ENCODE assay signal across 20 cellular contexts in genomic region chr11:128670631-128671030, GRCh38. TPM values are rescaled to one million over a fixed set of nuclear protein-coding genes. Genes with fewer than 3 reads are reported as not detected.
A peak's percentile ranks its signal among the peaks of the same experiment; 100 is the strongest.
DNase-seq lines count a peak whose midpoint lies in the region; ATAC-seq and TF ChIP-seq lines count a peak whose summit lies in the region.
"Had no signal": no experiment of that assay in that cellular context is flagged by ENCODE, and none has a peak within 500 bp of the region (broad histone marks: within the 10 kb centered on the region; RNA-seq: fewer than 3 reads in every experiment).

No MANE protein-coding gene starts in this region.

- WGBS in GM23248 (ENCODE audit: low coverage in 1 of 2, low lambda C conversion rate in 2 of 2, missing lambda C conversion rate in 2 of 2), 2 experiments = 76 to 80% methylated on average over 2 of the region's 2 CpGs

- no peaks in the 10 kb centered on the region for H3K9me2 ChIP-seq in GM23248 (ENCODE audit: insufficient read depth)

- no peaks in the 10 kb centered on the region for H4K20me1 ChIP-seq in BLaER1 treated with 17β-estradiol and CSF1 and Interleukin-3, amounts not matched to agents 10 nM and 100 nM
- no peaks in the 10 kb centered on the region for H4K20me1 ChIP-seq in GM23248 (ENCODE audit: insufficient read depth)

- peaks cover 52 to 88% (median 80%) of the 10 kb centered on the region in 10 experiments for H3K4me1 ChIP-seq in BLaER1 treated with 17β-estradiol and CSF1 and Interleukin-3, amounts not matched to agents 10 nM and 100 nM
- H3K4me1 ChIP-seq in GM23248 (ENCODE audit: insufficient read depth) (peaks cover 21% of the 10 kb centered on the region), vagina (no peaks in the 10 kb centered on the region)
- H3K4me1 ChIP-seq: HAP-1 had no signal

- no peaks in the 10 kb centered on the region for H3K36me3 Mint-ChIP-seq in activated CD4-positive, alpha-beta memory T cell treated with anti-CD3 and anti-CD28 coated beads, Interleukin-2, amount 10 ng/mL, durations not matched to agents 7 days and 5 days (ENCODE audit: low read depth)
- H3K36me3 Mint-ChIP-seq: CD4-positive, alpha-beta memory T cell had no signal

- H3K27me3 Mint-ChIP-seq in activated CD4-positive, alpha-beta memory T cell treated with anti-CD3 and anti-CD28 coated beads, Interleukin-2, amount 10 ng/mL, durations not matched to agents 7 days and 5 days = peaks cover 16% of the 10 kb centered on the region

- in situ Hi-C loops in GM23248 (cut with MboI) = no loop called here

- H3K9me3 Mint-ChIP-seq in activated CD4-positive, alpha-beta memory T cell treated with anti-CD3 and anti-CD28 coated beads, Interleukin-2, amount 10 ng/mL, durations not matched to agents 7 days and 5 days = peaks cover 3% of the 10 kb centered on the region

- peak overlapping the region; percentile 67 to 94 (median 86) for H3K4me2 ChIP-seq in BLaER1 treated with 17β-estradiol and CSF1 and Interleukin-3, amounts not matched to agents 10 nM and 100 nM
- H3K4me2 ChIP-seq in GM23248 (ENCODE audit: unreplicated experiment) = no peak overlapping the region

- H3K9ac ChIP-seq in BLaER1 treated with 17β-estradiol and CSF1 and Interleukin-3, amounts not matched to agents 10 nM and 100 nM = peak overlapping the region in 9 of 11 experiments; percentile 2 to 66 (median 56); a peak in 15 of 22 replicates
- H3K9ac ChIP-seq in GM23248 = no peak overlapping the region

- POLR2A ChIA-PET in activated CD4-positive, alpha-beta memory T cell treated with anti-CD3 and anti-CD28 coated beads, Interleukin-2, amount 10 ng/mL, durations not matched to agents 7 days and 5 days (lab: Charles Lee) = interaction anchor here (0.7 to 1.3 kb wide), 3 partner anchors 12 to 23 kb away, joined by 3 read pairs; partner anchors contain the start of gene FLI1

- peak overlapping the region in 9 of 11 experiments; percentile 37 to 96 (median 78); a peak in 18 of 22 replicates for H3K27ac ChIP-seq in BLaER1 treated with 17β-estradiol and CSF1 and Interleukin-3, amounts not matched to agents 10 nM and 100 nM
- no peak overlapping the region for H3K27ac ChIP-seq in GM23248
- no peak overlapping the region for H3K27ac ChIP-seq in vagina
- H3K27ac ChIP-seq: C4-2B had no signal

- H3K79me2 ChIP-seq in GM23248 (ENCODE audit: insufficient read depth) = no peaks in the 10 kb centered on the region

- peaks cover 4 to 20% (median 16%) of the 10 kb centered on the region in 11 experiments; a peak in 19 of 22 replicates for H3K9me3 ChIP-seq in BLaER1 treated with 17β-estradiol and CSF1 and Interleukin-3, amounts not matched to agents 10 nM and 100 nM (replicated peaks in 1 of 11)
- no peaks in the 10 kb centered on the region for H3K9me3 ChIP-seq in GM23248 (ENCODE audit: low read depth)
- no peaks in the 10 kb centered on the region for H3K9me3 ChIP-seq in vagina
- H3K9me3 ChIP-seq: HAP-1 had no signal

- CTCF ChIA-PET in activated CD4-positive, alpha-beta memory T cell treated with anti-CD3 and anti-CD28 coated beads, Interleukin-2, amount 10 ng/mL, durations not matched to agents 7 days and 5 days (lab: Charles Lee) = interaction anchor here (1.4 to 1.5 kb wide), 3 partner anchors 160 to 513 kb away, joined by 5 to 6 read pairs (median 5); no protein-coding TSS in a partner anchor

- H3K27me3 ChIP-seq in BLaER1 treated with 17β-estradiol and CSF1 and Interleukin-3, amounts not matched to agents 10 nM and 100 nM = no peaks in the 10 kb centered on the region
- H3K27me3 ChIP-seq in GM23248 (replicated peaks; ENCODE audit: insufficient read depth) (no peaks in the 10 kb centered on the region), vagina (no peaks in the 10 kb centered on the region)

- intact Hi-C loops in vagina (cut with DNase I) = no loop called here

- no peak overlapping the region for H2AFZ ChIP-seq in GM23248

- no peaks in the 10 kb centered on the region for H3F3A ChIP-seq in GM23248 (ENCODE audit: insufficient read depth)

- no peaks in the 10 kb centered on the region for H3K36me3 ChIP-seq in BLaER1 treated with 17β-estradiol and CSF1 and Interleukin-3, amounts not matched to agents 10 nM and 100 nM
- H3K36me3 ChIP-seq in GM23248 (ENCODE audit: low read depth) (no peaks in the 10 kb centered on the region), vagina (no peaks in the 10 kb centered on the region)
- H3K36me3 ChIP-seq: HAP-1 had no signal

- no peak for TF ChIP-seq CTCF in fibroblast of the aortic adventitia (IDR thresholded peaks at IDR 0.05; ENCODE audit: insufficient read depth, low read length)
- no peak for TF ChIP-seq CTCF in vagina (IDR thresholded peaks at IDR 0.05)

- no peak overlapping the region for H3K4me3 Mint-ChIP-seq in activated CD4-positive, alpha-beta memory T cell treated with anti-CD3 and anti-CD28 coated beads, Interleukin-2, amount 10 ng/mL, durations not matched to agents 7 days and 5 days
- H3K4me3 Mint-ChIP-seq: B cell; CD4-positive, alpha-beta memory T cell had no signal

- TF ChIP-seq POLR2A in vagina (IDR thresholded peaks at IDR 0.05) = no peak

- no peak for ATAC-seq in HG02870 (IDR thresholded peaks at IDR 0.05; ENCODE audit: unreplicated experiment)

- DNase-seq in GM23248 = peak; percentile 22
- DNase-seq in NCI-H226 = peak; percentile 83
- peak; percentile 50 for DNase-seq in fibroblast of the aortic adventitia (ENCODE audit: low read depth)
- DNase-seq in NAMALWA (ENCODE audit: low spot score) = no peak
- no peak for DNase-seq in activated CD4-positive, alpha-beta memory T cell treated with anti-CD3 and anti-CD28 coated beads, Interleukin-2, amount 10 ng/mL, durations not matched to agents 7 days and 5 days
- DNase-seq in vagina (ENCODE audit: extremely low spot score in 2 of 2) = no peak
- DNase-seq: 8988T; Calu3; CD4-positive, alpha-beta memory T cell; DMS 273 treated with DMSO at 0.1 percent for 48 hours; DMS53; DND-41; GDM1; KG1 had no signal

- no peak overlapping the region for H3K27ac Mint-ChIP-seq in activated CD4-positive, alpha-beta memory T cell treated with anti-CD3 and anti-CD28 coated beads, Interleukin-2, amount 10 ng/mL, durations not matched to agents 7 days and 5 days
- H3K27ac Mint-ChIP-seq: B cell; CD4-positive, alpha-beta memory T cell had no signal

- H3K4me3 ChIP-seq in BLaER1 treated with 17β-estradiol and CSF1 and Interleukin-3, amounts not matched to agents 10 nM and 100 nM = peak overlapping the region in 4 of 10 experiments; percentile 1 to 13 (median 7); a peak in 2 of 20 replicates
- H3K4me3 ChIP-seq in GM23248 = no peak overlapping the region
- H3K4me3 ChIP-seq in fibroblast of the aortic adventitia (ENCODE audit: low read depth, low read length) = no peak overlapping the region
- H3K4me3 ChIP-seq in vagina = no peak overlapping the region
- H3K4me3 ChIP-seq: HAP-1 had no signal

- H3K4me1 Mint-ChIP-seq in activated CD4-positive, alpha-beta memory T cell treated with anti-CD3 and anti-CD28 coated beads, Interleukin-2, amount 10 ng/mL, durations not matched to agents 7 days and 5 days = peaks cover 7% of the 10 kb centered on the region
- H3K4me1 Mint-ChIP-seq: B cell had no signal

RNA-seq across cellular contexts. Expression of gene FLI1, which starts 23.2 kb away (rescaled TPM):
- total RNA-seq in GM23248 (2014; rRNA removed; shearing (Covaris generic)) = 12.1 and 22.3 TPM in 2 replicates
- 15.5 and 16.8 TPM in 2 replicates for polyA plus RNA-seq in GM23248 (2016; fragmentation: Nextera tagmentation; extraction: Ambion mirVana)
- total RNA-seq in fibroblast of the aortic adventitia (ENCODE audit: low replicate concordance) (2.6 and 10.1 TPM in 2 replicates), vagina (29.5 TPM)
- 100 to 1,000 TPM; 133 to 139 TPM for total RNA-seq in activated CD4-positive, alpha-beta memory T cell treated with anti-CD3 and anti-CD28 coated beads, Interleukin-2, amount 10 ng/mL, durations not matched to agents 7 days and 5 days
- total RNA-seq: HT-29 had no signal

Comparison
In these comparisons a context has a peak if more than half of its experiments do, and no peak if none do; other contexts are left out.
1. H3K27ac ChIP-seq: peak in BLaER1 treated with 17β-estradiol and CSF1 and Interleukin-3, amounts not matched to agents 10 nM and 100 nM (9 of 11); none in GM23248 (single experiment) and vagina (single experiment).
2. DNase-seq: peak in GM23248 (single experiment), NCI-H226 (single experiment) and fibroblast of the aortic adventitia (single experiment); none in NAMALWA (single experiment), activated CD4-positive, alpha-beta memory T cell treated with anti-CD3 and anti-CD28 coated beads, Interleukin-2, amount 10 ng/mL, durations not matched to agents 7 days and 5 days (single experiment) and vagina (0 of 2).